2 cellular contexts compared by ENCODE assay signal in the genomic region with DNA sequence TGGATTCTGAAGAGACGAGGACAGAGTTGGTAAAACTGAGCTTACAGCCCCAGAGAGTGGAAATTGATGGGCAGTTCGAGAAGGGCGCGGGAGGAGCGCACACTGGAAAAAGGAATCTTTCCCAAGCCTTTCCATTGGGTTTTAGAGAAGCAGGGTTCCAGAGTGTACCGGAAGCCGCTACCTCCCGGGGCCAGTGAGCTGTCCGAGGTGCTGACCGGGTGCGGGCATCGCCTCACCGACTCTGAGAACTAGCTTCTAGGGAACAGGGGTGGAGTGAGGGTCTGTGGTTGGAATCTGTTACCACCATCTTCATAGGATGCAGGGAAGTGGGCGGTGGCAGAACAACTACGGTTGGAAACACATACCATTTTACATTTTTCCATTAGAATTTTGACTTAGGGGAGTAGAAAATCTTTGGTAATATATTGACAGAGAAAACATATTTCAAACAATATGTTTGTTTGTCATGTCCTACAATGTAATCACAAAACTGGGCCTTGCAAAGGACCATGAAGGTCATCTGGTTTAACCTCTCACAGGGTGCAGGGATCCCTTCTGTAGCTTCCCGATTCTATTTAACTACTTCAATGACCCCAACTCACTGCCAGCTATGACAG.
TF ChIP-seq lines count a peak whose summit lies in the region.

No MANE protein-coding gene starts in this region.

TF ChIP-seq in K562, 482 proteins besides CTCF, POLR2A, EP300 and RAD21 (continued from another document and continues in another):
- TF ChIP-seq, protein P1, sequence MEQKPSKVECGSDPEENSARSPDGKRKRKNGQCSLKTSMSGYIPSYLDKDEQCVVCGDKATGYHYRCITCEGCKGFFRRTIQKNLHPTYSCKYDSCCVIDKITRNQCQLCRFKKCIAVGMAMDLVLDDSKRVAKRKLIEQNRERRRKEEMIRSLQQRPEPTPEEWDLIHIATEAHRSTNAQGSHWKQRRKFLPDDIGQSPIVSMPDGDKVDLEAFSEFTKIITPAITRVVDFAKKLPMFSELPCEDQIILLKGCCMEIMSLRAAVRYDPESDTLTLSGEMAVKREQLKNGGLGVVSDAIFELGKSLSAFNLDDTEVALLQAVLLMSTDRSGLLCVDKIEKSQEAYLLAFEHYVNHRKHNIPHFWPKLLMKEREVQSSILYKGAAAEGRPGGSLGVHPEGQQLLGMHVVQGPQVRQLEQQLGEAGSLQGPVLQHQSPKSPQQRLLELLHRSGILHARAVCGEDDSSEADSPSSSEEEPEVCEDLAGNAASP (IDR thresholded peaks at IDR 0.05) = no peak
- TF ChIP-seq, protein P2, sequence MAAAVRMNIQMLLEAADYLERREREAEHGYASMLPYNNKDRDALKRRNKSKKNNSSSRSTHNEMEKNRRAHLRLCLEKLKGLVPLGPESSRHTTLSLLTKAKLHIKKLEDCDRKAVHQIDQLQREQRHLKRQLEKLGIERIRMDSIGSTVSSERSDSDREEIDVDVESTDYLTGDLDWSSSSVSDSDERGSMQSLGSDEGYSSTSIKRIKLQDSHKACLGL (CRISPR knock-in tag; IDR thresholded peaks at IDR 0.05; ENCODE audit: borderline replicate concordance, poor library complexity, severe bottlenecking) = no peak
- TF ChIP-seq KDM4B (IDR thresholded peaks at IDR 0.05; ENCODE audit: borderline replicate concordance in 2 of 2, low read depth in 1 of 2) (no peak), TBL1XR1 (IDR thresholded peaks at IDR 0.05; ENCODE audit: low read length in 2 of 2) (no peak), SMAD4 (CRISPR knock-in tag; conservative IDR thresholded peaks at IDR 0.05) (no peak), ZNF699 (CRISPR knock-in tag; IDR thresholded peaks at IDR 0.05; ENCODE audit: insufficient replicate concordance) (no peak)
- TF ChIP-seq, protein P3, sequence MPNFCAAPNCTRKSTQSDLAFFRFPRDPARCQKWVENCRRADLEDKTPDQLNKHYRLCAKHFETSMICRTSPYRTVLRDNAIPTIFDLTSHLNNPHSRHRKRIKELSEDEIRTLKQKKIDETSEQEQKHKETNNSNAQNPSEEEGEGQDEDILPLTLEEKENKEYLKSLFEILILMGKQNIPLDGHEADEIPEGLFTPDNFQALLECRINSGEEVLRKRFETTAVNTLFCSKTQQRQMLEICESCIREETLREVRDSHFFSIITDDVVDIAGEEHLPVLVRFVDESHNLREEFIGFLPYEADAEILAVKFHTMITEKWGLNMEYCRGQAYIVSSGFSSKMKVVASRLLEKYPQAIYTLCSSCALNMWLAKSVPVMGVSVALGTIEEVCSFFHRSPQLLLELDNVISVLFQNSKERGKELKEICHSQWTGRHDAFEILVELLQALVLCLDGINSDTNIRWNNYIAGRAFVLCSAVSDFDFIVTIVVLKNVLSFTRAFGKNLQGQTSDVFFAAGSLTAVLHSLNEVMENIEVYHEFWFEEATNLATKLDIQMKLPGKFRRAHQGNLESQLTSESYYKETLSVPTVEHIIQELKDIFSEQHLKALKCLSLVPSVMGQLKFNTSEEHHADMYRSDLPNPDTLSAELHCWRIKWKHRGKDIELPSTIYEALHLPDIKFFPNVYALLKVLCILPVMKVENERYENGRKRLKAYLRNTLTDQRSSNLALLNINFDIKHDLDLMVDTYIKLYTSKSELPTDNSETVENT (CRISPR knock-in tag; IDR thresholded peaks at IDR 0.05) = no peak
- TF ChIP-seq, protein P4, sequence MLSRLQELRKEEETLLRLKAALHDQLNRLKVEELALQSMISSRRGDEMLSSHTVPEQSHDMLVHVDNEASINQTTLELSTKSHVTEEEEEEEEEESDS (CRISPR knock-in tag; IDR thresholded peaks at IDR 0.05) = no peak
- TF ChIP-seq, protein P5, sequence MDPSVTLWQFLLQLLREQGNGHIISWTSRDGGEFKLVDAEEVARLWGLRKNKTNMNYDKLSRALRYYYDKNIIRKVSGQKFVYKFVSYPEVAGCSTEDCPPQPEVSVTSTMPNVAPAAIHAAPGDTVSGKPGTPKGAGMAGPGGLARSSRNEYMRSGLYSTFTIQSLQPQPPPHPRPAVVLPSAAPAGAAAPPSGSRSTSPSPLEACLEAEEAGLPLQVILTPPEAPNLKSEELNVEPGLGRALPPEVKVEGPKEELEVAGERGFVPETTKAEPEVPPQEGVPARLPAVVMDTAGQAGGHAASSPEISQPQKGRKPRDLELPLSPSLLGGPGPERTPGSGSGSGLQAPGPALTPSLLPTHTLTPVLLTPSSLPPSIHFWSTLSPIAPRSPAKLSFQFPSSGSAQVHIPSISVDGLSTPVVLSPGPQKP (CRISPR knock-in tag; IDR thresholded peaks at IDR 0.05) = no peak
- TF ChIP-seq, protein P6, sequence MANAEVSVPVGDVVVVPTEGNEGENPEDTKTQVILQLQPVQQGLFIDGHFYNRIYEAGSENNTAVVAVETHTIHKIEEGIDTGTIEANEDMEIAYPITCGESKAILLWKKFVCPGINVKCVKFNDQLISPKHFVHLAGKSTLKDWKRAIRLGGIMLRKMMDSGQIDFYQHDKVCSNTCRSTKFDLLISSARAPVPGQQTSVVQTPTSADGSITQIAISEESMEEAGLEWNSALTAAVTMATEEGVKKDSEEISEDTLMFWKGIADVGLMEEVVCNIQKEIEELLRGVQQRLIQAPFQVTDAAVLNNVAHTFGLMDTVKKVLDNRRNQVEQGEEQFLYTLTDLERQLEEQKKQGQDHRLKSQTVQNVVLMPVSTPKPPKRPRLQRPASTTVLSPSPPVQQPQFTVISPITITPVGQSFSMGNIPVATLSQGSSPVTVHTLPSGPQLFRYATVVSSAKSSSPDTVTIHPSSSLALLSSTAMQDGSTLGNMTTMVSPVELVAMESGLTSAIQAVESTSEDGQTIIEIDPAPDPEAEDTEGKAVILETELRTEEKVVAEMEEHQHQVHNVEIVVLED (CRISPR knock-in tag; IDR thresholded peaks at IDR 0.05) = no peak
- TF ChIP-seq, protein P7, sequence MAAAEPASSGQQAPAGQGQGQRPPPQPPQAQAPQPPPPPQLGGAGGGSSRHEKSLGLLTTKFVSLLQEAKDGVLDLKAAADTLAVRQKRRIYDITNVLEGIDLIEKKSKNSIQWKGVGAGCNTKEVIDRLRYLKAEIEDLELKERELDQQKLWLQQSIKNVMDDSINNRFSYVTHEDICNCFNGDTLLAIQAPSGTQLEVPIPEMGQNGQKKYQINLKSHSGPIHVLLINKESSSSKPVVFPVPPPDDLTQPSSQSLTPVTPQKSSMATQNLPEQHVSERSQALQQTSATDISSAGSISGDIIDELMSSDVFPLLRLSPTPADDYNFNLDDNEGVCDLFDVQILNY (CRISPR knock-in tag; IDR thresholded peaks at IDR 0.05) = no peak
- TF ChIP-seq, protein P8, sequence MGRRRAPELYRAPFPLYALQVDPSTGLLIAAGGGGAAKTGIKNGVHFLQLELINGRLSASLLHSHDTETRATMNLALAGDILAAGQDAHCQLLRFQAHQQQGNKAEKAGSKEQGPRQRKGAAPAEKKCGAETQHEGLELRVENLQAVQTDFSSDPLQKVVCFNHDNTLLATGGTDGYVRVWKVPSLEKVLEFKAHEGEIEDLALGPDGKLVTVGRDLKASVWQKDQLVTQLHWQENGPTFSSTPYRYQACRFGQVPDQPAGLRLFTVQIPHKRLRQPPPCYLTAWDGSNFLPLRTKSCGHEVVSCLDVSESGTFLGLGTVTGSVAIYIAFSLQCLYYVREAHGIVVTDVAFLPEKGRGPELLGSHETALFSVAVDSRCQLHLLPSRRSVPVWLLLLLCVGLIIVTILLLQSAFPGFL (CRISPR knock-in tag; IDR thresholded peaks at IDR 0.05) = no peak

TF ChIP-seq in HepG2, 621 proteins besides CTCF, POLR2A, EP300 and RAD21 (continued from another document and continues in another):
- TF ChIP-seq, protein P9, sequence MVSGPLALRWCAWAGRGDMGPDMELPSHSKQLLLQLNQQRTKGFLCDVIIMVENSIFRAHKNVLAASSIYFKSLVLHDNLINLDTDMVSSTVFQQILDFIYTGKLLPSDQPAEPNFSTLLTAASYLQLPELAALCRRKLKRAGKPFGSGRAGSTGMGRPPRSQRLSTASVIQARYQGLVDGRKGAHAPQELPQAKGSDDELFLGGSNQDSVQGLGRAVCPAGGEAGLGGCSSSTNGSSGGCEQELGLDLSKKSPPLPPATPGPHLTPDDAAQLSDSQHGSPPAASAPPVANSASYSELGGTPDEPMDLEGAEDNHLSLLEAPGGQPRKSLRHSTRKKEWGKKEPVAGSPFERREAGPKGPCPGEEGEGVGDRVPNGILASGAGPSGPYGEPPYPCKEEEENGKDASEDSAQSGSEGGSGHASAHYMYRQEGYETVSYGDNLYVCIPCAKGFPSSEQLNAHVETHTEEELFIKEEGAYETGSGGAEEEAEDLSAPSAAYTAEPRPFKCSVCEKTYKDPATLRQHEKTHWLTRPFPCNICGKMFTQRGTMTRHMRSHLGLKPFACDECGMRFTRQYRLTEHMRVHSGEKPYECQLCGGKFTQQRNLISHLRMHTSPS (CRISPR knock-in tag; IDR thresholded peaks at IDR 0.05; ENCODE audit: low read depth) = no peak
- TF ChIP-seq SMARCE1 (IDR thresholded peaks at IDR 0.05; ENCODE audit: borderline replicate concordance) (no peak), ZNF333 (CRISPR knock-in tag; IDR thresholded peaks at IDR 0.05; ENCODE audit: borderline replicate concordance) (no peak), NR1H2 (CRISPR knock-in tag; IDR thresholded peaks at IDR 0.05; ENCODE audit: borderline replicate concordance, low read depth) (no peak), ZNF670 (CRISPR knock-in tag; IDR thresholded peaks at IDR 0.05; ENCODE audit: borderline replicate concordance) (no peak), ZNF530 (CRISPR knock-in tag; IDR thresholded peaks at IDR 0.05; ENCODE audit: low read depth) (no peak), ZNF768 (CRISPR knock-in tag; IDR thresholded peaks at IDR 0.05) (no peak), REPIN1 (CRISPR knock-in tag; IDR thresholded peaks at IDR 0.05; ENCODE audit: borderline replicate concordance, low read depth) (no peak), HNRNPLL (IDR thresholded peaks at IDR 0.05; ENCODE audit: low read depth, low read length, poor library complexity, severe bottlenecking) (no peak), PAF1 (CRISPR knock-in tag; IDR thresholded peaks at IDR 0.05) (no peak), MIER3 (CRISPR knock-in tag; IDR thresholded peaks at IDR 0.05; ENCODE audit: borderline replicate concordance) (peak; percentile 36; the same call in 1 of the 2 replicates), ZNF644 (CRISPR knock-in tag; IDR thresholded peaks at IDR 0.05; ENCODE audit: low read depth) (no peak), ZC3H13 (CRISPR knock-in tag; IDR thresholded peaks at IDR 0.05) (no peak), HOXA9 (CRISPR knock-in tag; IDR thresholded peaks at IDR 0.05; ENCODE audit: borderline replicate concordance) (no peak), POLR2AphosphoS5 (IDR thresholded peaks at IDR 0.05; ENCODE audit: low read depth, low read length) (no peak), ZNF558 (CRISPR knock-in tag; IDR thresholded peaks at IDR 0.05; ENCODE audit: borderline replicate concordance) (peak; percentile 53; the same call in 1 of the 2 replicates), ARID2 (CRISPR knock-in tag; IDR thresholded peaks at IDR 0.05; ENCODE audit: borderline replicate concordance) (0 out of 2 replicates have a peak, but pooled peaks have one; percentile 35), NONO (IDR thresholded peaks at IDR 0.05) (no peak), NONO (CRISPR knock-in tag; conservative IDR thresholded peaks at IDR 0.05) (no peak)
- TF ChIP-seq, protein P10, sequence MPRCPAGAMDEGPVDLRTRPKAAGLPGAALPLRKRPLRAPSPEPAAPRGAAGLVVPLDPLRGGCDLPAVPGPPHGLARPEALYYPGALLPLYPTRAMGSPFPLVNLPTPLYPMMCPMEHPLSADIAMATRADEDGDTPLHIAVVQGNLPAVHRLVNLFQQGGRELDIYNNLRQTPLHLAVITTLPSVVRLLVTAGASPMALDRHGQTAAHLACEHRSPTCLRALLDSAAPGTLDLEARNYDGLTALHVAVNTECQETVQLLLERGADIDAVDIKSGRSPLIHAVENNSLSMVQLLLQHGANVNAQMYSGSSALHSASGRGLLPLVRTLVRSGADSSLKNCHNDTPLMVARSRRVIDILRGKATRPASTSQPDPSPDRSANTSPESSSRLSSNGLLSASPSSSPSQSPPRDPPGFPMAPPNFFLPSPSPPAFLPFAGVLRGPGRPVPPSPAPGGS (CRISPR knock-in tag; IDR thresholded peaks at IDR 0.05) = no peak
- TF ChIP-seq, protein P11, sequence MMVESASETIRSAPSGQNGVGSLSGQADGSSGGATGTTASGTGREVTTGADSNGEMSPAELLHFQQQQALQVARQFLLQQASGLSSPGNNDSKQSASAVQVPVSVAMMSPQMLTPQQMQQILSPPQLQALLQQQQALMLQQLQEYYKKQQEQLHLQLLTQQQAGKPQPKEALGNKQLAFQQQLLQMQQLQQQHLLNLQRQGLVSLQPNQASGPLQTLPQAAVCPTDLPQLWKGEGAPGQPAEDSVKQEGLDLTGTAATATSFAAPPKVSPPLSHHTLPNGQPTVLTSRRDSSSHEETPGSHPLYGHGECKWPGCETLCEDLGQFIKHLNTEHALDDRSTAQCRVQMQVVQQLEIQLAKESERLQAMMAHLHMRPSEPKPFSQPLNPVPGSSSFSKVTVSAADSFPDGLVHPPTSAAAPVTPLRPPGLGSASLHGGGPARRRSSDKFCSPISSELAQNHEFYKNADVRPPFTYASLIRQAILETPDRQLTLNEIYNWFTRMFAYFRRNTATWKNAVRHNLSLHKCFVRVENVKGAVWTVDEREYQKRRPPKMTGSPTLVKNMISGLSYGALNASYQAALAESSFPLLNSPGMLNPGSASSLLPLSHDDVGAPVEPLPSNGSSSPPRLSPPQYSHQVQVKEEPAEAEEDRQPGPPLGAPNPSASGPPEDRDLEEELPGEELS (CRISPR knock-in tag; IDR thresholded peaks at IDR 0.05) = peak; percentile 40; the same call in 1 of the 2 replicates
- TF ChIP-seq, protein P12, sequence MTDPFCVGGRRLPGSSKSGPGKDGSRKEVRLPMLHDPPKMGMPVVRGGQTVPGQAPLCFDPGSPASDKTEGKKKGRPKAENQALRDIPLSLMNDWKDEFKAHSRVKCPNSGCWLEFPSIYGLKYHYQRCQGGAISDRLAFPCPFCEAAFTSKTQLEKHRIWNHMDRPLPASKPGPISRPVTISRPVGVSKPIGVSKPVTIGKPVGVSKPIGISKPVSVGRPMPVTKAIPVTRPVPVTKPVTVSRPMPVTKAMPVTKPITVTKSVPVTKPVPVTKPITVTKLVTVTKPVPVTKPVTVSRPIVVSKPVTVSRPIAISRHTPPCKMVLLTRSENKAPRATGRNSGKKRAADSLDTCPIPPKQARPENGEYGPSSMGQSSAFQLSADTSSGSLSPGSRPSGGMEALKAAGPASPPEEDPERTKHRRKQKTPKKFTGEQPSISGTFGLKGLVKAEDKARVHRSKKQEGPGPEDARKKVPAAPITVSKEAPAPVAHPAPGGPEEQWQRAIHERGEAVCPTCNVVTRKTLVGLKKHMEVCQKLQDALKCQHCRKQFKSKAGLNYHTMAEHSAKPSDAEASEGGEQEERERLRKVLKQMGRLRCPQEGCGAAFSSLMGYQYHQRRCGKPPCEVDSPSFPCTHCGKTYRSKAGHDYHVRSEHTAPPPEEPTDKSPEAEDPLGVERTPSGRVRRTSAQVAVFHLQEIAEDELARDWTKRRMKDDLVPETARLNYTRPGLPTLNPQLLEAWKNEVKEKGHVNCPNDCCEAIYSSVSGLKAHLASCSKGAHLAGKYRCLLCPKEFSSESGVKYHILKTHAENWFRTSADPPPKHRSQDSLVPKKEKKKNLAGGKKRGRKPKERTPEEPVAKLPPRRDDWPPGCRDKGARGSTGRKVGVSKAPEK (CRISPR knock-in tag; IDR thresholded peaks at IDR 0.05; ENCODE audit: borderline replicate concordance) = no peak
- TF ChIP-seq, protein P13, sequence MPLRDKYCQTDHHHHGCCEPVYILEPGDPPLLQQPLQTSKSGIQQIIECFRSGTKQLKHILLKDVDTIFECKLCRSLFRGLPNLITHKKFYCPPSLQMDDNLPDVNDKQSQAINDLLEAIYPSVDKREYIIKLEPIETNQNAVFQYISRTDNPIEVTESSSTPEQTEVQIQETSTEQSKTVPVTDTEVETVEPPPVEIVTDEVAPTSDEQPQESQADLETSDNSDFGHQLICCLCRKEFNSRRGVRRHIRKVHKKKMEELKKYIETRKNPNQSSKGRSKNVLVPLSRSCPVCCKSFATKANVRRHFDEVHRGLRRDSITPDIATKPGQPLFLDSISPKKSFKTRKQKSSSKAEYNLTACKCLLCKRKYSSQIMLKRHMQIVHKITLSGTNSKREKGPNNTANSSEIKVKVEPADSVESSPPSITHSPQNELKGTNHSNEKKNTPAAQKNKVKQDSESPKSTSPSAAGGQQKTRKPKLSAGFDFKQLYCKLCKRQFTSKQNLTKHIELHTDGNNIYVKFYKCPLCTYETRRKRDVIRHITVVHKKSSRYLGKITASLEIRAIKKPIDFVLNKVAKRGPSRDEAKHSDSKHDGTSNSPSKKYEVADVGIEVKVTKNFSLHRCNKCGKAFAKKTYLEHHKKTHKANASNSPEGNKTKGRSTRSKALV (CRISPR knock-in tag; IDR thresholded peaks at IDR 0.05) = peak; percentile 66; the same call in 1 of the 2 replicates
